In the genomic region with DNA sequence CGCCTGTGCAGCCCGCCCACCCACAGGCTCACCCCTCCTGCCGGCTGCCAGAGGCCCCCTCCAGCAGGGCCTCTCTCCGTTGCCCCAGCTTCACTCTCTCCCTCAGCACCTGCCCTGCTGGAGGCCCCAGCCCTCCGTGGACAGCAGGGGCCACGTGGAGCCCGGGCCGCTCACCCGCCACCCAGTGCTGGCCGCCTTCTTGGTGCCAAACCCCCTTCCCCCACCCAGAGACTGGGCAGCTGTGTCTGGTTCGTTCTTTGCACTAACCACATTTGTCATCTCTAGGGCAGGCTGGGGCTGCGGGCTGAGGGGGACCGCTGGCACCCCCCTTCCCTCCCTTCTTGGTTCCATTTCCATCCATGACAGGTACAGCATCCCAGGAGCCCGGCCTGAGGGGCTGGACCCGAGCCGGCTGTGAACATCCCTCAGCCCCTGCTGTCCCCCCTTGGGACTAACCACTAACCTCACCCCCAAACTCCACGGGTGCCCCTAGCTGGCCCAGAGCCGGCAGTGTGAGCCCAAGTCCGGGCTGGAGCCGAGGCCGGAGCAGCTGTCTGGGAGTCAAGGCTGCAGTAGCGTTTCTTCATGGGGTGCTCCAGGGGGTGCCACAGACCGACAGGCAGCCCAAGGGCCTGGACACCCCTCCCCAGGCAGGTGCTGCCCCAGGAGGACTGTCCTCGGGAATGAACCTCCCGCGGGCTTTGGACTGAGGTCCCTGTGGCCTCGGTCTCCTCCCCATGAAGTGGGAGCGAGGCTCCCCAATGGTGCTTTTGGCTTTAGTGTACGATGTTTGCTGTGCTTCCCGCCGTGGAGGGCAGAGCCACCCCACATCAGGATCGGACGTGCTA, we compare ENCODE assay signal across 14 cellular contexts. TPM values are rescaled to one million over a fixed set of nuclear protein-coding genes. Genes with fewer than 3 reads are reported as not detected.
A peak's percentile ranks its signal among the peaks of the same experiment; 100 is the strongest.
DNase-seq lines count a peak whose midpoint lies in the region; ATAC-seq and TF ChIP-seq lines count a peak whose summit lies in the region.
"Had no signal": no experiment of that assay in that cellular context is flagged by ENCODE, and none has a peak within 500 bp of the region (broad histone marks: within the 10 kb centered on the region; RNA-seq: fewer than 3 reads in every experiment).

No MANE protein-coding gene starts in this region.

- peaks cover 6% of the 10 kb centered on the region for H3K27me3 Mint-ChIP-seq in endodermal cell (ENCODE audit: insufficient read depth)

- H2BK120ac ChIP-seq in neuronal stem cell (ENCODE audit: low read depth, low read length): no peak overlapping the region

- no peak for TF ChIP-seq EP300 in suprapubic skin (IDR thresholded peaks at IDR 0.05)

- WGBS in endodermal cell (ENCODE audit: insufficient coverage in 1 of 2, insufficient read length in 1 of 2), 2 experiments: 94 to 97% methylated on average over 29 to 33 of the region's 33 CpGs
- no CpG with 5 or more reads among the region's 33 CpGs for WGBS in neuronal stem cell (ENCODE audit: extremely low coverage in 2 of 2, insufficient read length in 2 of 2, insufficient replicate concordance in 1 of 2), 2 donors
- WGBS in suprapubic skin: 70% methylated on average over 17 of the region's 33 CpGs

- H2AFZ ChIP-seq in neuronal stem cell (ENCODE audit: low read length): no peak overlapping the region

- H2BK15ac ChIP-seq in neuronal stem cell (ENCODE audit: low read length): peak overlapping the region; percentile 37

- H3K27ac ChIP-seq in left ventricle myocardium inferior (replicated peaks) (peak overlapping the region; percentile 63), endodermal cell (ENCODE audit: low read depth, low read length) (peak overlapping the region; percentile 70), neuronal stem cell (replicated peaks; ENCODE audit: low read length) (no peak overlapping the region), suprapubic skin (no peak overlapping the region)

- H3K27ac Mint-ChIP-seq in endodermal cell: no peak overlapping the region
- H3K27ac Mint-ChIP-seq: IgD-negative memory B cell had no signal

- TF ChIP-seq POLR2A in suprapubic skin (IDR thresholded peaks at IDR 0.05): no peak

- H2BK12ac ChIP-seq in neuronal stem cell (ENCODE audit: low read length): no peak overlapping the region

- peaks cover 9% of the 10 kb centered on the region for H3K36me3 Mint-ChIP-seq in endodermal cell (ENCODE audit: low read depth)
- H3K36me3 Mint-ChIP-seq: IgD-negative memory B cell had no signal

- H3K9me3 ChIP-seq in left ventricle myocardium inferior (replicated peaks) (peaks cover 5% of the 10 kb centered on the region), endodermal cell (ENCODE audit: control insufficient read depth, low read length) (no peaks in the 10 kb centered on the region), neuronal stem cell (replicated peaks in 1 of 2; ENCODE audit: control insufficient read depth in 2 of 2, insufficient read depth in 1 of 2, low read depth in 1 of 2, low read length in 2 of 2) (no peaks in the 10 kb centered on the region), suprapubic skin (no peaks in the 10 kb centered on the region)

- ATAC-seq in Right ventricle myocardium superior (ENCODE audit: poor library complexity) (no peak), HG02571 (IDR thresholded peaks at IDR 0.05; ENCODE audit: unreplicated experiment) (no peak)

- no peak overlapping the region for H3K4me3 Mint-ChIP-seq in endodermal cell
- H3K4me3 Mint-ChIP-seq: H9, IgD-negative memory B cell had no signal

- H3K27me3 ChIP-seq in left ventricle myocardium inferior (ENCODE audit: low read depth) (no peaks in the 10 kb centered on the region), endodermal cell (ENCODE audit: control insufficient read depth, insufficient read depth, low read length, poor library complexity, severe bottlenecking) (no peaks in the 10 kb centered on the region), neuronal stem cell (ENCODE audit: control insufficient read depth in 3 of 3, insufficient read depth in 3 of 3, low read depth in 1 of 3, low read length in 3 of 3) (peaks cover 0 to 2% (median 0%) of the 10 kb centered on the region in 3 experiments), suprapubic skin (no peaks in the 10 kb centered on the region)

- no peak overlapping the region for H3K4ac ChIP-seq in neuronal stem cell (ENCODE audit: low read length)

- peaks cover 6% of the 10 kb centered on the region for H3K79me1 ChIP-seq in neuronal stem cell (ENCODE audit: low read depth, low read length)

- H2BK5ac ChIP-seq in neuronal stem cell (ENCODE audit: low read length): no peak overlapping the region

- peak overlapping the region; percentile 75 for H3K14ac ChIP-seq in neuronal stem cell (ENCODE audit: low read length)

- H3K23ac ChIP-seq in neuronal stem cell (ENCODE audit: low read depth, low read length, poor library complexity): peak overlapping the region; percentile 43

- no peak overlapping the region for H4K91ac ChIP-seq in neuronal stem cell (ENCODE audit: low read depth, low read length, poor library complexity)

- H3K9me3 Mint-ChIP-seq in endodermal cell: no peaks in the 10 kb centered on the region
- H3K9me3 Mint-ChIP-seq: IgD-negative memory B cell had no signal

- TF ChIP-seq CTCF in left ventricle myocardium inferior (IDR thresholded peaks at IDR 0.05; ENCODE audit: borderline replicate concordance): no peak
- TF ChIP-seq CTCF in endodermal cell (conservative IDR thresholded peaks at IDR 0.05): no peak
- no peak for TF ChIP-seq CTCF in suprapubic skin (IDR thresholded peaks at IDR 0.05)
- no peak for TF ChIP-seq CTCF in GM10266 (IDR thresholded peaks at IDR 0.05; ENCODE audit: control insufficient read depth, insufficient read depth, low read depth, missing control alignments)

- no peak for DNase-seq in left ventricle myocardium inferior
- no peak for DNase-seq in Right ventricle myocardium superior
- DNase-seq in endodermal cell: no peak
- no peak for DNase-seq in neuronal stem cell (ENCODE audit: low spot score)
- DNase-seq in suprapubic skin (ENCODE audit: low spot score in 2 of 2): no peak
- DNase-seq in DMS114 treated with DMSO at 0.1 percent for 48 hours (lab: John Stamatoyannopoulos, UW; ENCODE audit: unreplicated experiment): no peak
- no peak for DNase-seq in GM10266 (ENCODE audit: extremely low spot score)
- DNase-seq: NCI-H1417 treated with DMSO at 0.1 percent for 48 hours, NCI-H2029 treated with DMSO at 0.1 percent for 48 hours, NCI-H510A had no signal

- intact Hi-C loops in left ventricle myocardium inferior (cut with micrococcal nuclease): no loop called here
- intact Hi-C loops in Right ventricle myocardium superior (cut with DNase I): no loop called here

- H3K36me3 ChIP-seq in left ventricle myocardium inferior (peaks cover 12% of the 10 kb centered on the region), endodermal cell (ENCODE audit: control insufficient read depth, insufficient read depth, low read length) (no peaks in the 10 kb centered on the region), neuronal stem cell (replicated peaks in 1 of 2; ENCODE audit: control insufficient read depth in 2 of 2, insufficient read depth in 2 of 2, low read length in 2 of 2) (peaks cover 27 to 59% of the 10 kb centered on the region in 2 donors), suprapubic skin (peaks cover 29% of the 10 kb centered on the region)

- H3K4me1 ChIP-seq in left ventricle myocardium inferior: peaks cover 33% of the 10 kb centered on the region
- no peaks in the 10 kb centered on the region for H3K4me1 ChIP-seq in endodermal cell (ENCODE audit: control insufficient read depth, insufficient read depth, low read length)
- no peaks in the 10 kb centered on the region for H3K4me1 ChIP-seq in neuronal stem cell (ENCODE audit: control insufficient read depth in 2 of 2, insufficient read depth in 1 of 2, low read depth in 1 of 2, low read length in 2 of 2)
- H3K4me1 ChIP-seq in suprapubic skin: peaks cover 37% of the 10 kb centered on the region

- H2AK5ac ChIP-seq in neuronal stem cell (ENCODE audit: low read depth, low read length): no peak overlapping the region

- H3K4me1 Mint-ChIP-seq in endodermal cell: no peaks in the 10 kb centered on the region

- H3K4me3 ChIP-seq in left ventricle myocardium inferior (no peak overlapping the region), endodermal cell (ENCODE audit: low read length) (no peak overlapping the region), neuronal stem cell (ENCODE audit: low read length in 2 of 2) (no peak overlapping the region), suprapubic skin (no peak overlapping the region)

- no peak overlapping the region for H3K18ac ChIP-seq in neuronal stem cell (ENCODE audit: low read length)

- no peak overlapping the region for H4K8ac ChIP-seq in neuronal stem cell (ENCODE audit: low read depth, low read length)

- H3K9ac ChIP-seq in endodermal cell (ENCODE audit: extremely low read depth, low read length, poor library complexity, severe bottlenecking) (no peak overlapping the region), neuronal stem cell (ENCODE audit: low read depth, low read length, poor library complexity) (no peak overlapping the region)

- H3K4me2 ChIP-seq in neuronal stem cell (ENCODE audit: insufficient read depth, low read length, poor library complexity, severe bottlenecking): no peak overlapping the region

RNA-seq across cellular contexts. Expression of gene AMZ1, which starts 25.5 kb away (rescaled TPM):
- total RNA-seq in left ventricle myocardium inferior (0.11 TPM), Right ventricle myocardium superior (0.08 TPM), endodermal cell (1 to 10 TPM in 1 of 2 donors, under 1 TPM in 1; 0.66 to 1.6 TPM), suprapubic skin (under 1 TPM in 1 of 4 donors, not detected in 3; 0.17 TPM)
- 0.07 TPM for polyA plus RNA-seq in endodermal cell (2013, experiment 1 of 2)
- polyA plus RNA-seq in endodermal cell (2013, experiment 2 of 2): not detected
- 0.04 TPM for polyA plus RNA-seq in neuronal stem cell (2013, experiment 1 of 2)
- polyA plus RNA-seq in neuronal stem cell (2013, experiment 2 of 2): 0.01 TPM
- total RNA-seq: LHCN-M2 had no signal

RNA-seq across cellular contexts. Expression of gene TTYH3, which starts 30.7 kb away (rescaled TPM):
- total RNA-seq in left ventricle myocardium inferior (10.9 TPM), Right ventricle myocardium superior (12.6 TPM), endodermal cell (100 to 1,000 TPM; 145 to 152 TPM), suprapubic skin (10 to 100 TPM; 14.0 to 26.3 (median 19.5) TPM)
- 164 TPM for polyA plus RNA-seq in endodermal cell (2013, experiment 1 of 2)
- 151 TPM for polyA plus RNA-seq in endodermal cell (2013, experiment 2 of 2)
- 136 TPM for polyA plus RNA-seq in neuronal stem cell (2013, experiment 1 of 2)
- polyA plus RNA-seq in neuronal stem cell (2013, experiment 2 of 2): 133 TPM

Comparison
In these comparisons a context has a peak if more than half of its experiments do, and no peak if none do; other contexts are left out.
1. H3K27ac ChIP-seq: peak in left ventricle myocardium inferior (single experiment) and endodermal cell (single experiment); none in neuronal stem cell (single experiment) and suprapubic skin (single experiment).
2. RNA of gene TTYH3, which starts 30.7 kb away (total RNA-seq): 145 to 152 TPM in endodermal cell; 14.0 to 26.3 TPM in suprapubic skin, 12.6 TPM in Right ventricle myocardium superior (single experiment) and 10.9 TPM in left ventricle myocardium inferior (single experiment); every median in the first group is over 4 times any median in the second.